Comparison of ENCODE assay signal across 9 cellular contexts in genomic region chr9:120711354-120711753, GRCh38. TPM values are rescaled to one million over a fixed set of nuclear protein-coding genes. Genes with fewer than 3 reads are reported as not detected.
DNase-seq lines count a peak whose midpoint lies in the region; ATAC-seq and TF ChIP-seq lines count a peak whose summit lies in the region.
"Had no signal": no experiment of that assay in that cellular context is flagged by ENCODE, and none has a peak within 500 bp of the region (broad histone marks: within the 10 kb centered on the region; RNA-seq: fewer than 3 reads in every experiment).

No MANE protein-coding gene starts in this region.

- in situ Hi-C loops in astrocyte of the cerebellum (cut with HindIII; ENCODE audit: low sequenced_read_pairs), result no loop called here

- H3K9me3 ChIP-seq in A673 (ENCODE audit: low read depth, low read length, poor library complexity, severe bottlenecking) (no peaks in the 10 kb centered on the region), HCT116 (ENCODE audit: control insufficient read depth in 1 of 2, insufficient read depth in 1 of 2, low read depth in 1 of 2, low read length in 2 of 2) (no peaks in the 10 kb centered on the region), mucosa of stomach (ENCODE audit: control insufficient read depth, low read length) (no peaks in the 10 kb centered on the region)

- intact Hi-C loops in A673 (cut with micrococcal nuclease; ENCODE audit: unreplicated experiment), result loop anchor here (5.0 kb wide), 1 partner anchor 89 kb away; no protein-coding TSS in a partner anchor
- intact Hi-C loops in HCT116 (cut with micrococcal nuclease), result no loop called here

- H4K20me1 ChIP-seq in HCT116 (ENCODE audit: insufficient read depth), result no peaks in the 10 kb centered on the region

- H3K4me3 ChIP-seq in A673 (ENCODE audit: low read depth, low read length, poor library complexity, severe bottlenecking), result peak overlapping the region; percentile 78
- H3K4me3 ChIP-seq in HCT116 (replicated peaks in 1 of 2; ENCODE audit: low read depth in 1 of 2, low read length in 2 of 2), result no peak overlapping the region
- H3K4me3 ChIP-seq in astrocyte of the cerebellum (ENCODE audit: low read depth, low read length), result peak overlapping the region; percentile 59
- H3K4me3 ChIP-seq in mucosa of stomach (ENCODE audit: low read length), result no peak overlapping the region

- peak overlapping the region; percentile 95; the same call in 1 of the 2 replicates for H3K4me2 ChIP-seq in HCT116 (ENCODE audit: low read length)

- no peaks in the 10 kb centered on the region for H3K27me3 ChIP-seq in A673 (replicated peaks; ENCODE audit: insufficient read depth, low read depth, low read length, poor library complexity)
- no peaks in the 10 kb centered on the region for H3K27me3 ChIP-seq in HCT116 (ENCODE audit: insufficient read depth, low read length)
- no peaks in the 10 kb centered on the region for H3K27me3 ChIP-seq in mucosa of stomach (ENCODE audit: control insufficient read depth, insufficient read depth, low read length)

- RAD21 ChIA-PET in HCT116 (lab: Charles Lee; ENCODE audit: low non-redundant PET in 1 of 2, low total read pairs in 2 of 2, uncharacterized antibody in 2 of 2, unreplicated experiment in 2 of 2), result no interaction called here

- DNase-seq in A673 (ENCODE audit: low spot score), result no peak
- DNase-seq in HCT116 (ENCODE audit: low read depth, low spot score), result no peak
- no peak for DNase-seq in astrocyte of the cerebellum (ENCODE audit: low read depth)
- no peak for DNase-seq in NCI-H1694 (lab: John Stamatoyannopoulos, UW)
- no peak for DNase-seq in EL
- DNase-seq in Ammon's horn (ENCODE audit: low spot score), result no peak
- DNase-seq: NCI-H1092 had no signal

- H3K79me2 ChIP-seq in HCT116 (ENCODE audit: insufficient read depth, low read length), result peaks cover 6% of the 10 kb centered on the region

- no peaks in the 10 kb centered on the region for H3K36me3 ChIP-seq in A673 (ENCODE audit: insufficient read depth, low read length, poor library complexity, severe bottlenecking)
- no peaks in the 10 kb centered on the region for H3K36me3 ChIP-seq in HCT116 (ENCODE audit: control insufficient read depth in 1 of 2, insufficient read depth in 2 of 2, low read length in 2 of 2)
- H3K36me3 ChIP-seq in mucosa of stomach (ENCODE audit: control insufficient read depth, insufficient read depth, low read length), result no peaks in the 10 kb centered on the region

- H3K27ac ChIP-seq in A673 (ENCODE audit: low read depth, low read length, poor library complexity, severe bottlenecking) (peak overlapping the region; percentile 26), HCT116 (ENCODE audit: low read depth, low read length) (no peak overlapping the region)

- TF ChIP-seq CTCF in A673 (conservative IDR thresholded peaks at IDR 0.05; ENCODE audit: low read depth, low read length), result no peak; the same call in 1 of the 2 replicates
- no peak; a peak in 1 of 6 replicates for TF ChIP-seq CTCF in HCT116 (IDR thresholded peaks at IDR 0.05 in 2 of 3, conservative IDR thresholded peaks at IDR 0.05 in 1 of 3; ENCODE audit: borderline replicate concordance in 1 of 3, insufficient read depth in 1 of 3, low read depth in 2 of 3, low read length in 2 of 3)
- no peak for TF ChIP-seq CTCF in astrocyte of the cerebellum (IDR thresholded peaks at IDR 0.05; ENCODE audit: low read depth, low read length, missing control alignments)

- no peak overlapping the region for H2AFZ ChIP-seq in HCT116 (ENCODE audit: low read depth, low read length, poor library complexity, severe bottlenecking)

- TF ChIP-seq POLR2A in HCT116 (IDR thresholded peaks at IDR 0.05; ENCODE audit: borderline replicate concordance, extremely low read depth, insufficient read depth, insufficient read length), result no peak

- BruUV-seq in A673 (replicated peaks; lab: Mats Ljungman, UMichigan), result no TSS peak
- no TSS peak for BruUV-seq in HCT116 (replicated peaks; lab: Mats Ljungman, UMichigan)

- POLR2A ChIA-PET in A673 (lab: Charles Lee; ENCODE audit: low non-redundant PET), result interaction anchor here (0.6 kb wide), 1 partner anchor 639 kb away, joined by 4 read pairs; no protein-coding TSS in a partner anchor
- POLR2A ChIA-PET in HCT116 (lab: Charles Lee), result interaction anchor here (1.1 kb wide), 1 partner anchor 12 kb away, joined by 4 read pairs; no protein-coding TSS in a partner anchor

- H3K9ac ChIP-seq in HCT116 (ENCODE audit: low read length) (no peak overlapping the region), mucosa of stomach (ENCODE audit: low read length) (peak overlapping the region; percentile 66)

- TF ChIP-seq RAD21 in HCT116 (IDR thresholded peaks at IDR 0.05; ENCODE audit: low read depth), result no peak

- CTCF ChIA-PET in A673 (lab: Charles Lee) (no interaction called here), HCT116 (lab: Charles Lee) (no interaction called here)

- H3K4me1 ChIP-seq in A673 (ENCODE audit: insufficient read depth, low read length, poor library complexity, severe bottlenecking) (peaks cover 44% of the 10 kb centered on the region), HCT116 (ENCODE audit: control insufficient read depth in 1 of 2, insufficient read depth in 2 of 2, low read length in 2 of 2) (peaks cover 19 to 56% of the 10 kb centered on the region in 2 experiments), mucosa of stomach (ENCODE audit: control insufficient read depth, insufficient read depth, low read length) (peaks cover 65% of the 10 kb centered on the region)

- ATAC-seq in HCT116 (no peak), GM19324 (IDR thresholded peaks at IDR 0.05; ENCODE audit: low FRiP score, unreplicated experiment) (no peak)

- H3K9me2 ChIP-seq in HCT116 (ENCODE audit: insufficient read depth), result no peaks in the 10 kb centered on the region

TF ChIP-seq in HCT116, 20 proteins besides CTCF, POLR2A, EP300 and RAD21 (continues in another document):
- TF ChIP-seq JUND (IDR thresholded peaks at IDR 0.05), result no peak
- TF ChIP-seq ELF1 (IDR thresholded peaks at IDR 0.05; ENCODE audit: borderline replicate concordance, low read depth), result no peak
- TF ChIP-seq ZNF274 (IDR thresholded peaks at IDR 0.05; ENCODE audit: low read depth, low read length), result no peak
- no peak for TF ChIP-seq POLR2AphosphoS5 (IDR thresholded peaks at IDR 0.05; ENCODE audit: low read depth, low read length)
- no peak for TF ChIP-seq EZH2phosphoT487 (IDR thresholded peaks at IDR 0.05; ENCODE audit: borderline replicate concordance)
- no peak for TF ChIP-seq SP1 (IDR thresholded peaks at IDR 0.05; ENCODE audit: low read depth)
- no peak for TF ChIP-seq REST (IDR thresholded peaks at IDR 0.05; ENCODE audit: low read depth)
- no peak for TF ChIP-seq FOSL1 (IDR thresholded peaks at IDR 0.05; ENCODE audit: low read depth)
- TF ChIP-seq MAX (IDR thresholded peaks at IDR 0.05), result no peak
- TF ChIP-seq ZBTB33 (IDR thresholded peaks at IDR 0.05; ENCODE audit: extremely low read depth, insufficient replicate concordance, low read length), result no peak
- no peak for TF ChIP-seq SIN3A (IDR thresholded peaks at IDR 0.05; ENCODE audit: low read depth)
- no peak for TF ChIP-seq CBX3 (IDR thresholded peaks at IDR 0.05; ENCODE audit: low read depth)
- TF ChIP-seq EGR1 (IDR thresholded peaks at IDR 0.05; ENCODE audit: low read depth), result no peak
- TF ChIP-seq ATF3 (IDR thresholded peaks at IDR 0.05), result no peak

RNA-seq across cellular contexts. Expression of gene MEGF9, which starts 2.9 kb away (rescaled TPM):
- 11.5 and 12.2 TPM in 2 replicates for total RNA-seq in A673 (2021)
- total RNA-seq in HCT116 (2021; ENCODE audit: unreplicated experiment), result 8.3 TPM
- polyA plus RNA-seq in HCT116 (2012), result 2.7 and 3.6 TPM in 2 replicates

Comparison
In these comparisons a context has a peak if more than half of its experiments do, and no peak if none do; other contexts are left out.
1. H3K4me3 ChIP-seq: peak in A673 (single experiment) and astrocyte of the cerebellum (single experiment); none in HCT116 (0 of 2) and mucosa of stomach (single experiment).